Comparison of ENCODE assay signal across 1 cellular context in the genomic region with DNA sequence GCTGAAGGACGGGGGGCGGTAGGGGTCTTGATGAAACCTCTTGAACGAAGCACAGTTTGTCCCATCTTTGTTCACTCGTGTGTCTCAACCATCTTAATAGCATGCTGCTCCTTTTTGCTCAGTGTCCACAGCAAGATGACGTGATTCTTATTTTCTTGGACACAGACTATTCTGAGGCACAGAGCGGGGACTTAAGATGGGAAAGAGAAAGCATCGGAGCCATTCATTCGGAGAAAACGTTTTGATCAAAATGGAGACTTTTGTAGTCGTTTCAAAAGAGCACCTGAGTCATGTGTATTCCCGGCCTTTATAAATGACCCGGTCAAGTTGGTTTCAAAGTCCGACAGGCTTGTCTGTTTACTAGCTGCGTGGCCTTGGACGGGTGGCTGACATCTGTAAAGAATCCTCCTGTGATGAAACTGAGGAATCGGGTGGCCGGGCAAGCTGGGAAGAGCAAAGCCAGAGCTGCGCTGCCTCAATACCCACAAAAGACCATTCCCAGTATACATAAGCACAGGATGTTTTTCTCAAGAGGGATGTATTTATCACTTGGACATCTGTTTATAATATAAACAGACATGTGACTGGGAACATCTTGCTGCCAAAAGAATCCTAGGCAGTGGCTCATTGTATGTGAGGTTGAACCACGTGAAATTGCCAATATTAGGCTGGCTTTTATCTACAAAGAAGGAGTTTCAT.
TF ChIP-seq lines count a peak whose summit lies in the region.

No MANE protein-coding gene starts in this region.

TF ChIP-seq in K562, 482 proteins besides CTCF, POLR2A, EP300 and RAD21:
- TF ChIP-seq ZC3H4 (CRISPR knock-in tag; IDR thresholded peaks at IDR 0.05; ENCODE audit: borderline replicate concordance) (no peak), KDM2B (CRISPR knock-in tag; IDR thresholded peaks at IDR 0.05) (no peak)
